In genomic region chr17:73519621-73520368, GRCh38 we compare ENCODE assay signal across 22 cellular contexts.
A peak's percentile ranks its signal among the peaks of the same experiment; 100 is the strongest.
DNase-seq lines count a peak whose midpoint lies in the region; ATAC-seq and TF ChIP-seq lines count a peak whose summit lies in the region.
"Had no signal": no experiment of that assay in that cellular context is flagged by ENCODE, and none has a peak within 500 bp of the region (broad histone marks: within the 10 kb centered on the region; RNA-seq: fewer than 3 reads in every experiment).

No MANE protein-coding gene starts in this region.

- in situ Hi-C loops in GM13977 (cut with MboI; ENCODE audit: low pct_unique_long_range_greater_than_20kb, low sequenced_read_pairs, unreplicated experiment), result no loop called here

- no peak overlapping the region for H2BK15ac ChIP-seq in mesendoderm (replicated peaks; ENCODE audit: low read depth)

- H3K9ac ChIP-seq in mesendoderm (ENCODE audit: low read length), result no peak overlapping the region
- H3K9ac ChIP-seq: GM23248, KMS-11 had no signal

- H2BK120ac ChIP-seq in mesendoderm (ENCODE audit: low read depth, low read length), result no peak overlapping the region

- no peak for TF ChIP-seq CTCF in left ventricle myocardium inferior (IDR thresholded peaks at IDR 0.05; ENCODE audit: borderline replicate concordance)
- no peak for TF ChIP-seq CTCF in GM13977 (IDR thresholded peaks at IDR 0.05; ENCODE audit: extremely low read depth, insufficient read depth, missing control alignments)

- H3K4ac ChIP-seq in mesendoderm (ENCODE audit: low read depth, low read length), result no peak overlapping the region

- H2AK5ac ChIP-seq in mesendoderm (ENCODE audit: low read length), result no peak overlapping the region

- H3K27me3 ChIP-seq in left ventricle myocardium inferior (ENCODE audit: low read depth) (no peaks in the 10 kb centered on the region), mesendoderm (ENCODE audit: insufficient read depth, low read length, poor library complexity) (no peaks in the 10 kb centered on the region)

- H3K79me2 ChIP-seq in mesendoderm (ENCODE audit: control insufficient read depth, insufficient read depth, low read length), result no peaks in the 10 kb centered on the region

- no peak overlapping the region for H3K27ac ChIP-seq in left ventricle myocardium inferior (replicated peaks)
- no peak overlapping the region for H3K27ac ChIP-seq in mesendoderm (ENCODE audit: low read depth, low read length)
- H3K27ac ChIP-seq: 22Rv1, C4-2B, GM23248, KMS-11, SK-N-MC had no signal

- no peak overlapping the region for H4K8ac ChIP-seq in mesendoderm (ENCODE audit: low read depth, low read length)

- peak overlapping the region; percentile 31 for H3K56ac ChIP-seq in mesendoderm (ENCODE audit: low read length)

- no peaks in the 10 kb centered on the region for H3K79me1 ChIP-seq in mesendoderm (ENCODE audit: low read length)

- ATAC-seq in Right ventricle myocardium inferior (no peak), GM21381 (IDR thresholded peaks at IDR 0.05; ENCODE audit: unreplicated experiment) (no peak), GM18498 (IDR thresholded peaks at IDR 0.05; ENCODE audit: unreplicated experiment) (no peak)
- ATAC-seq: CD8-positive, alpha-beta T cell; GM12878 had no signal

- DNase-seq in Right ventricle myocardium inferior (ENCODE audit: missing footprints), result peak; percentile 33
- no peak for DNase-seq in left ventricle myocardium inferior
- DNase-seq in mesendoderm, result no peak
- DNase-seq in retina, result peak; percentile 66
- DNase-seq in GM13977 (ENCODE audit: low spot score), result no peak
- DNase-seq: Caco-2; CD8-positive, alpha-beta T cell; EL; GDM1; GM23248; H9; MM.1S; NCI-H2029; NCI-H526 treated with DMSO at 0.1 percent for 48 hours; SIG-M5 had no signal

- no peaks in the 10 kb centered on the region for H3K9me3 ChIP-seq in left ventricle myocardium inferior (replicated peaks)
- H3K9me3 ChIP-seq: Caco-2 had no signal

- H3K4me3 ChIP-seq in left ventricle myocardium inferior (no peak overlapping the region), mesendoderm (ENCODE audit: low read length) (no peak overlapping the region)
- H3K4me3 ChIP-seq: GM12878, GM23248, SK-N-MC had no signal

- no peak overlapping the region for H3K23ac ChIP-seq in mesendoderm (ENCODE audit: low read length)

- H3K36me3 ChIP-seq in left ventricle myocardium inferior, result no peaks in the 10 kb centered on the region
- no peaks in the 10 kb centered on the region for H3K36me3 ChIP-seq in mesendoderm (ENCODE audit: control insufficient read depth, insufficient read depth, low read length)

- H2BK5ac ChIP-seq in mesendoderm (ENCODE audit: low read length), result no peak overlapping the region

- no peak overlapping the region for H4K5ac ChIP-seq in mesendoderm (ENCODE audit: low read length)

- H3K4me1 ChIP-seq in left ventricle myocardium inferior (no peaks in the 10 kb centered on the region), mesendoderm (ENCODE audit: control insufficient read depth, low read depth, low read length) (no peaks in the 10 kb centered on the region)
- H3K4me1 ChIP-seq: Caco-2 had no signal

- no peak overlapping the region for H3K4me2 ChIP-seq in mesendoderm (ENCODE audit: low read length)
- H3K4me2 ChIP-seq: KMS-11 had no signal

- WGBS in mesendoderm (ENCODE audit: extremely low coverage, insufficient coverage, low lambda C conversion rate), result no CpG with 5 or more reads among the region's 23 CpGs

- no peak overlapping the region for H3K18ac ChIP-seq in mesendoderm (ENCODE audit: low read length)

- intact Hi-C loops in Right ventricle myocardium inferior (cut with DNase I) (no loop called here), left ventricle myocardium inferior (cut with micrococcal nuclease) (no loop called here)

Comparison
In these comparisons a context has a peak if more than half of its experiments do, and no peak if none do; other contexts are left out.
1. DNase-seq: peak in Right ventricle myocardium inferior (single experiment) and retina (single experiment); none in left ventricle myocardium inferior (single experiment), mesendoderm (single experiment) and GM13977 (single experiment).